Comparison of ENCODE assay signal across 26 cellular contexts in genomic region chr10:75303045-75303777, GRCh38.
"Had no signal": no experiment of that assay in that cellular context is flagged by ENCODE, and none has a peak within 500 bp of the region (broad histone marks: within the 10 kb centered on the region; RNA-seq: fewer than 3 reads in every experiment).

No MANE protein-coding gene starts in this region.

- H3K36me3 ChIP-seq: adrenal gland, MG63 had no signal

- DNase-seq: activated CD4-positive, alpha-beta memory T cell treated with anti-CD3 and anti-CD28 coated beads for 36 hours; activated CD4-positive, alpha-beta T cell treated with anti-CD3 and anti-CD28 coated beads, Interleukin-2, amount 10 ng/mL, durations not matched to agents 7 days and 5 days; activated CD8-positive, alpha-beta memory T cell treated with anti-CD3 and anti-CD28 coated beads, Interleukin-2, amount 50 U/mL, for 4 hours; activated gamma-delta T cell treated with Interleukin-2 at 50 U/mL for 16 hours; activated naive CD4-positive, alpha-beta T cell treated with anti-CD3 and anti-CD28 coated beads for 36 hours; activated T-cell treated with anti-CD3 and anti-CD28 coated beads for 4 hours; activated T-cell treated with anti-CD3 and anti-CD28 coated beads, Interleukin-2, amount 50 U/mL, for 4 hours; adrenal gland; central memory CD4-positive, alpha-beta T cell; Kasumi-1; MG63; NCI-H1092; NCI-H1436 treated with DMSO at 0.1 percent for 48 hours; NCI-H1694 treated with DMSO at 0.1 percent for 48 hours; NCI-H2029 treated with DMSO at 0.1 percent for 48 hours; NCI-H2107; NCI-H2171; NCI-H510A; NCI-H526; NCI-H748 treated with DMSO at 0.1 percent for 48 hours; NK-92 treated with Interleukin-12 subunit alpha and Interleukin-12 subunit beta, amount 100 ng/mL, for 24 hours; PC-9; Right ventricle myocardium superior; T1000 had no signal

- H3K4me1 ChIP-seq: adrenal gland had no signal

- H3K27me3 ChIP-seq: adrenal gland, MG63 had no signal

- H3K27ac ChIP-seq: adrenal gland, PC-9, RWPE1 had no signal

- ATAC-seq: activated naive CD4-positive, alpha-beta T cell treated with anti-CD3 and anti-CD28 coated beads, Interleukin-2, amount 50 U/mL, for 72 hours; activated T-cell treated with anti-CD3 and anti-CD28 coated beads, Interleukin-2, amount 50 U/mL, for 4 hours had no signal

- H3K4me3 ChIP-seq: adrenal gland, MG63, PC-9 had no signal

- H3K9me3 ChIP-seq: adrenal gland had no signal
